ENCODE assay signal across 1 cellular context in the genomic region with DNA sequence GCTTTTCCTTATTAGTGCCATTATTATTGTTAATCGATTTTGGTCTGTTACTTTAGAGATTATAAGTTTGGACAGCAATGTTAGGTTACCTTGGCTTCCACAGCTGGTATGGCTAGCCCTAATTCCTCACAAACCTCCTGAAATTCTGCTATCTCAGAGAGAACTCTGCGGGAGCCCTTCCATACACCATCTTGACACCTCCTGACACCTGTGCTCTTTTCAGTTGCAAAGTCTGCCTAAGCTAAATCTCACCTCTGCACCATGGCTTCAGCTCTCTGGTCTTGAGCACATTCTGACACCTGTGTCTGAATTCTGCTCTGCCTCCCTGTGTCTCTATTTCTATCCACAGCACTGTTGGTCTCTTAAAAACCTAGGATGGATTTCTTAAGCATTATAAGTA.
A peak's percentile ranks its signal among the peaks of the same experiment; 100 is the strongest.
TF ChIP-seq lines count a peak whose summit lies in the region.

No MANE protein-coding gene starts in this region.

TF ChIP-seq in H1, 55 proteins besides CTCF, POLR2A, EP300 and RAD21:
- TF ChIP-seq CHD1 (IDR thresholded peaks at IDR 0.05; ENCODE audit: low read depth, low read length) (no peak), SP1 (IDR thresholded peaks at IDR 0.05; ENCODE audit: low read depth, low read length) (no peak), MAX (IDR thresholded peaks at IDR 0.05) (peak; percentile 48; the same call in 1 of the 2 replicates), SP2 (IDR thresholded peaks at IDR 0.05; ENCODE audit: low read length) (no peak), JUN (IDR thresholded peaks at IDR 0.05; ENCODE audit: low read depth, low read length) (no peak), SIRT6 (IDR thresholded peaks at IDR 0.05; ENCODE audit: low read length) (no peak), POU5F1 (IDR thresholded peaks at IDR 0.05; ENCODE audit: low read depth, low read length) (no peak), KDM5A (IDR thresholded peaks at IDR 0.05; ENCODE audit: low read length) (no peak), TBP (IDR thresholded peaks at IDR 0.05; ENCODE audit: low read depth, low read length) (no peak), PHF8 (conservative IDR thresholded peaks at IDR 0.05; ENCODE audit: low read depth, low read length) (no peak), TEAD4 (IDR thresholded peaks at IDR 0.05; ENCODE audit: low read depth, low read length) (0 out of 2 replicates have a peak, but pooled peaks have one; percentile 2), CHD2 (IDR thresholded peaks at IDR 0.05; ENCODE audit: low read length) (no peak), TCF12 (IDR thresholded peaks at IDR 0.05; ENCODE audit: low read depth, low read length) (peak; percentile 94), BACH1 (IDR thresholded peaks at IDR 0.05; ENCODE audit: low read length) (peak; percentile 61; the same call in 1 of the 2 replicates), RXRA (IDR thresholded peaks at IDR 0.05; ENCODE audit: insufficient read depth, low read depth, low read length) (no peak), RFX5 (IDR thresholded peaks at IDR 0.05; ENCODE audit: borderline replicate concordance, low read depth, low read length) (no peak), MAFK (IDR thresholded peaks at IDR 0.05; ENCODE audit: low read depth, low read length) (no peak), HDAC6 (IDR thresholded peaks at IDR 0.05; ENCODE audit: low read depth, low read length) (no peak), SIX5 (IDR thresholded peaks at IDR 0.05; ENCODE audit: low read depth, low read length) (no peak), GABPA (IDR thresholded peaks at IDR 0.05; ENCODE audit: borderline replicate concordance, insufficient read depth, low read length) (no peak), SP4 (IDR thresholded peaks at IDR 0.05; ENCODE audit: low read length) (no peak), EGR1 (IDR thresholded peaks at IDR 0.05; ENCODE audit: borderline replicate concordance, low read depth, low read length) (no peak), KDM1A (IDR thresholded peaks at IDR 0.05; ENCODE audit: borderline replicate concordance, low read length) (no peak), YY1 (IDR thresholded peaks at IDR 0.05; ENCODE audit: low read depth, low read length) (peak; percentile 69; the same call in 1 of the 2 replicates), CBX8 (IDR thresholded peaks at IDR 0.05; ENCODE audit: borderline replicate concordance, low read depth, low read length) (no peak), RBBP5 (IDR thresholded peaks at IDR 0.05; ENCODE audit: borderline replicate concordance, low read depth, low read length) (no peak), SIN3A (conservative IDR thresholded peaks at IDR 0.05 in 1 of 2, IDR thresholded peaks at IDR 0.05 in 1 of 2; ENCODE audit: low read depth in 1 of 2, low read length in 2 of 2) (peak in 1 of 2 experiments; percentile 48; a peak in 1 of 4 replicates), HDAC2 (IDR thresholded peaks at IDR 0.05; ENCODE audit: borderline replicate concordance in 1 of 2, low read depth in 2 of 2, low read length in 2 of 2) (no peak), SRF (IDR thresholded peaks at IDR 0.05; ENCODE audit: low read depth, low read length) (no peak), ASH2L (IDR thresholded peaks at IDR 0.05; ENCODE audit: low read length) (peak; percentile 25), NRF1 (IDR thresholded peaks at IDR 0.05; ENCODE audit: low read depth, low read length) (no peak)
- TF ChIP-seq, protein P1, sequence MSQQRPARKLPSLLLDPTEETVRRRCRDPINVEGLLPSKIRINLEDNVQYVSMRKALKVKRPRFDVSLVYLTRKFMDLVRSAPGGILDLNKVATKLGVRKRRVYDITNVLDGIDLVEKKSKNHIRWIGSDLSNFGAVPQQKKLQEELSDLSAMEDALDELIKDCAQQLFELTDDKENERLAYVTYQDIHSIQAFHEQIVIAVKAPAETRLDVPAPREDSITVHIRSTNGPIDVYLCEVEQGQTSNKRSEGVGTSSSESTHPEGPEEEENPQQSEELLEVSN (IDR thresholded peaks at IDR 0.05) = 0 out of 2 replicates have a peak, but pooled peaks have one; percentile 17
- TF ChIP-seq, protein P2, sequence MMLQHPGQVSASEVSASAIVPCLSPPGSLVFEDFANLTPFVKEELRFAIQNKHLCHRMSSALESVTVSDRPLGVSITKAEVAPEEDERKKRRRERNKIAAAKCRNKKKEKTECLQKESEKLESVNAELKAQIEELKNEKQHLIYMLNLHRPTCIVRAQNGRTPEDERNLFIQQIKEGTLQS (IDR thresholded peaks at IDR 0.05; ENCODE audit: insufficient read depth, low read depth, low read length) = no peak
